In genomic region chr3:156826144-156826895, GRCh38 we compare ENCODE assay signal across 1 cellular context.
A peak's percentile ranks its signal among the peaks of the same experiment; 100 is the strongest.
TF ChIP-seq lines count a peak whose summit lies in the region.

TSS of gene LEKR1 (plus strand) at chr3:156826353. CDS start at chr3:156829330, 2,977 bp downstream.

TF ChIP-seq in HepG2, 621 proteins besides CTCF, POLR2A, EP300 and RAD21 (continued from another document):
- TF ChIP-seq UBTF (CRISPR knock-in tag; IDR thresholded peaks at IDR 0.05): peak; percentile 87
- peak; percentile 40; the same call in 1 of the 2 replicates for TF ChIP-seq TFDP1 (CRISPR knock-in tag; IDR thresholded peaks at IDR 0.05; ENCODE audit: borderline replicate concordance)
- no peak for TF ChIP-seq SRSF4 (IDR thresholded peaks at IDR 0.05; ENCODE audit: low read depth, low read length, poor library complexity, severe bottlenecking)
- TF ChIP-seq ZNF878 (CRISPR knock-in tag; IDR thresholded peaks at IDR 0.05): 0 out of 2 replicates have a peak, but pooled peaks have one; percentile 30
- TF ChIP-seq SAFB2 (CRISPR knock-in tag; IDR thresholded peaks at IDR 0.05; ENCODE audit: borderline replicate concordance, low read depth): peak; percentile 35; the same call in 1 of the 2 replicates
- no peak for TF ChIP-seq MIER2 (CRISPR knock-in tag; IDR thresholded peaks at IDR 0.05)
- TF ChIP-seq TARDBP (CRISPR knock-in tag; IDR thresholded peaks at IDR 0.05): no peak
- peak; percentile 76; the same call in 1 of the 2 replicates for TF ChIP-seq ZNF556 (CRISPR knock-in tag; IDR thresholded peaks at IDR 0.05; ENCODE audit: borderline replicate concordance)
- TF ChIP-seq TBX2 (CRISPR knock-in tag; IDR thresholded peaks at IDR 0.05; ENCODE audit: borderline replicate concordance): peak; percentile 64; the same call in 1 of the 2 replicates
- TF ChIP-seq WIZ (CRISPR knock-in tag; IDR thresholded peaks at IDR 0.05): peak; percentile 66; the same call in 1 of the 2 replicates
- TF ChIP-seq ZNF431 (CRISPR knock-in tag; IDR thresholded peaks at IDR 0.05; ENCODE audit: borderline replicate concordance, low read depth): 0 out of 2 replicates have a peak, but pooled peaks have one; percentile 21
- TF ChIP-seq TFE3 (CRISPR knock-in tag; IDR thresholded peaks at IDR 0.05): 0 out of 2 replicates have a peak, but pooled peaks have one; percentile 20
- no peak for TF ChIP-seq ZNF569 (CRISPR knock-in tag; IDR thresholded peaks at IDR 0.05; ENCODE audit: borderline replicate concordance)
- 0 out of 2 replicates have a peak, but pooled peaks have one; percentile 46 for TF ChIP-seq MAF1 (CRISPR knock-in tag; IDR thresholded peaks at IDR 0.05; ENCODE audit: borderline replicate concordance)
- peak; percentile 41; the same call in 1 of the 2 replicates for TF ChIP-seq TAF1 (CRISPR knock-in tag; IDR thresholded peaks at IDR 0.05)
- TF ChIP-seq KAT8 (CRISPR knock-in tag; IDR thresholded peaks at IDR 0.05): peak; percentile 15; the same call in 1 of the 2 replicates
- TF ChIP-seq MEIS2 (CRISPR knock-in tag; IDR thresholded peaks at IDR 0.05): 0 out of 2 replicates have a peak, but pooled peaks have one; percentile 8
- peak; percentile 52; the same call in 1 of the 2 replicates for TF ChIP-seq ESRRA (CRISPR knock-in tag; IDR thresholded peaks at IDR 0.05; ENCODE audit: low read depth)
- TF ChIP-seq RFX1 (IDR thresholded peaks at IDR 0.05): peak; percentile 51; the same call in 1 of the 2 replicates
- TF ChIP-seq TBL1XR1 (IDR thresholded peaks at IDR 0.05; ENCODE audit: borderline replicate concordance, low read length, partially characterized antibody): no peak
- TF ChIP-seq ZNF407 (CRISPR knock-in tag; IDR thresholded peaks at IDR 0.05; ENCODE audit: not compliant biosample characterization): peak; percentile 63
- TF ChIP-seq TEAD3 (CRISPR knock-in tag; optimal IDR thresholded peaks at IDR 0.05; ENCODE audit: borderline replicate concordance): peak; percentile 57
- peak; percentile 56; the same call in 1 of the 2 replicates for TF ChIP-seq ZNF510 (CRISPR knock-in tag; IDR thresholded peaks at IDR 0.05; ENCODE audit: low read depth)
- TF ChIP-seq GMEB2 (CRISPR knock-in tag; IDR thresholded peaks at IDR 0.05; ENCODE audit: low read depth): 0 out of 2 replicates have a peak, but pooled peaks have one; percentile 64
- TF ChIP-seq ARNT2 (CRISPR knock-in tag; IDR thresholded peaks at IDR 0.05; ENCODE audit: low read depth): peak; percentile 82; the same call in 1 of the 2 replicates
- TF ChIP-seq U2AF1 (optimal IDR thresholded peaks at IDR 0.05; ENCODE audit: low read depth, low read length): no peak
- no peak for TF ChIP-seq NR3C1 (CRISPR knock-in tag; IDR thresholded peaks at IDR 0.05)
- peak; percentile 69; the same call in 1 of the 2 replicates for TF ChIP-seq MXD1 (CRISPR knock-in tag; IDR thresholded peaks at IDR 0.05)
- TF ChIP-seq ZNF839 (CRISPR knock-in tag; IDR thresholded peaks at IDR 0.05; ENCODE audit: borderline replicate concordance): 0 out of 2 replicates have a peak, but pooled peaks have one; percentile 30
